Comparison of ENCODE assay signal across 7 cellular contexts in the genomic region with DNA sequence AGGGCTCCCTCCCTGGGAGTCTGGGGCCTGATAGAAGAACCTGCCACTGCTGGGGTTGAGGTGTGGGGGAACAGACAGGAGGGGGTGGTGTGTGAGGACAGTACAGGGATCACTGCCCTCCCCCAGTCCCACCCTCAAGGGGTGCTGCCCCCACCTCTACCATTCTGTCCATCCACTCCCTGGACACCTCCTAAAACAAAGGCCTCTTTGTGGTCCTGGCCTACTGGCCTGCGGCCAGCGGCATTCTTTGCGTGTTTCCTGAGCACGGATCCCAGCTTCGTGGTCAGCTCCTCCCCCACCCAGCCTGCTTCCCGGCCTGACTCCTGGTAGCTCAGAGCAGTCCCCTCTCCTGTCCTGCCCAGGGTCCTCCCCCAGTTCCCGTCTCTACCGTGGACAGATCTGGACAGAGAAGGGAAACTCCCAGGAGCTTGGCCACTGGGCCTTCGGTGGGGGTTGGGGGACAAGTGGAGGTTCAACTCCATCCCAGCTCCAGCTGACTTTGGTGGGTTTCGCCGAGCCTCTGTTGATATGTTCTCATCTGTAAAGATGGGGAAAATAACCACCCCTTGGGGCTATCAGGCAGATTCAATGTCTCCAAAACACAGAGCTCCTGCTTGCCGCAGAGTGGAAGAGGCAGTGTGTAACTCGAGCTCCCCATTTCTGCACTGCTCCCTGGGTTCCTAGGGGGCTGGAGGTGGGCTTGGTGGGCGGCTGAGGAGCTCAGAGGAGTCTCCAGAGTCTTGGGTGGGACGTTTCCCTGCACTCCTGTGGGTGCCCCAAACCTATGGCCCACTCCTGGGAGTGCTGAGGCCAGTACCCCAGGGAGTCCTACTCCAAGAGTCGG. TPM values are rescaled to one million over a fixed set of nuclear protein-coding genes. Genes with fewer than 3 reads are reported as not detected.
DNase-seq lines count a peak whose midpoint lies in the region; ATAC-seq and TF ChIP-seq lines count a peak whose summit lies in the region.

No MANE protein-coding gene starts in this region.

- H3K4me1 ChIP-seq in lung (ENCODE audit: control insufficient read depth in 2 of 2, insufficient read depth in 2 of 2, low read length in 2 of 2) (peaks cover 15 to 59% of the 10 kb centered on the region in 2 donors), upper lobe of right lung (peaks cover 90% of the 10 kb centered on the region)

- peak overlapping the region in 16 of 59 donors; percentile 1 to 32 (median 12) for H3K4me3 ChIP-seq in dorsolateral prefrontal cortex
- H3K4me3 ChIP-seq in lung = no peak overlapping the region
- no peak overlapping the region for H3K4me3 ChIP-seq in upper lobe of right lung

- no peak overlapping the region for H3K27ac Mint-ChIP-seq in activated CD4-positive, alpha-beta T cell treated with anti-CD3 and anti-CD28 coated beads for 36 hours

- H3K27me3 ChIP-seq in dorsolateral prefrontal cortex (no peaks in the 10 kb centered on the region), lung (ENCODE audit: control insufficient read depth, insufficient read depth) (no peaks in the 10 kb centered on the region), upper lobe of right lung (no peaks in the 10 kb centered on the region)

- H3K9me3 Mint-ChIP-seq in activated CD4-positive, alpha-beta T cell treated with anti-CD3 and anti-CD28 coated beads for 36 hours (ENCODE audit: low read depth) = no peaks in the 10 kb centered on the region

- H3K4me1 Mint-ChIP-seq in activated CD4-positive, alpha-beta T cell treated with anti-CD3 and anti-CD28 coated beads for 36 hours = peaks cover 8% of the 10 kb centered on the region

- DNase-seq in LoVo (ENCODE audit: low spot score) = peak; percentile 57
- peak in 3 of 10 donors; percentile 55 to 69 (median 66) for DNase-seq in dorsolateral prefrontal cortex
- peak; percentile 85 for DNase-seq in lung (ENCODE audit: low spot score)
- peak; percentile 90 for DNase-seq in upper lobe of right lung
- no peak for DNase-seq in T-helper 2 cell
- DNase-seq in activated CD4-positive, CD25-positive, alpha-beta regulatory T cell (lab: John Stamatoyannopoulos, UW) = no peak
- no peak for DNase-seq in activated CD4-positive, alpha-beta T cell treated with anti-CD3 and anti-CD28 coated beads for 36 hours

- TF ChIP-seq CTCF in dorsolateral prefrontal cortex (IDR thresholded peaks at IDR 0.05 in 54 of 56, conservative IDR thresholded peaks at IDR 0.05 in 2 of 56; ENCODE audit: low read depth in 1 of 56, partially characterized antibody in 56 of 56) (no peak), lung (IDR thresholded peaks at IDR 0.05; ENCODE audit: control extremely low read depth, extremely low read depth) (no peak), upper lobe of right lung (IDR thresholded peaks at IDR 0.05) (no peak)

- H3K36me3 ChIP-seq in lung (ENCODE audit: control insufficient read depth in 2 of 2, insufficient read depth in 2 of 2, low read length in 2 of 2) (no peaks in the 10 kb centered on the region), upper lobe of right lung (no peaks in the 10 kb centered on the region)

- no peaks in the 10 kb centered on the region for H3K36me3 Mint-ChIP-seq in activated CD4-positive, alpha-beta T cell treated with anti-CD3 and anti-CD28 coated beads for 36 hours (ENCODE audit: low read depth)

- WGBS in lung, 2 donors = 37 to 58% methylated on average over 16 of the region's 16 CpGs

- peak; percentile 42 for ATAC-seq in lung (ENCODE audit: insufficient read depth, low FRiP score)
- peak; percentile 47 for ATAC-seq in upper lobe of right lung
- no peak for ATAC-seq in activated CD4-positive, alpha-beta T cell treated with anti-CD3 and anti-CD28 coated beads for 36 hours

- H3K9me3 ChIP-seq in lung (ENCODE audit: control insufficient read depth in 2 of 2, insufficient read depth in 1 of 2, low read length in 1 of 2) = no peaks in the 10 kb centered on the region
- no peaks in the 10 kb centered on the region for H3K9me3 ChIP-seq in upper lobe of right lung

- intact Hi-C loops in dorsolateral prefrontal cortex (cut with DNase I) (loop anchor here in 1 of 2 donors (2.0 kb wide), 1 partner anchor 17 kb away; no protein-coding TSS in a partner anchor), upper lobe of right lung (cut with DNase I) (no loop called here)
- intact Hi-C loops in activated CD4-positive, alpha-beta T cell treated with anti-CD3 and anti-CD28 coated beads for 36 hours (cut with DNase I, micrococcal nuclease) = no loop called here

- H3K27me3 Mint-ChIP-seq in activated CD4-positive, alpha-beta T cell treated with anti-CD3 and anti-CD28 coated beads for 36 hours = peaks cover 5% of the 10 kb centered on the region

- CTCF ChIA-PET in activated CD4-positive, alpha-beta T cell treated with anti-CD3 and anti-CD28 coated beads for 36 hours (lab: Charles Lee) = interaction anchor here (0.7 to 2.2 kb wide), 3 partner anchors 7 to 76 kb away, joined by 3 to 9 read pairs (median 5); no protein-coding TSS in a partner anchor

- H3K4me3 Mint-ChIP-seq in activated CD4-positive, alpha-beta T cell treated with anti-CD3 and anti-CD28 coated beads for 36 hours = no peak overlapping the region

- POLR2A ChIA-PET in activated CD4-positive, alpha-beta T cell treated with anti-CD3 and anti-CD28 coated beads for 36 hours (lab: Charles Lee) = no interaction called here

- peak overlapping the region; percentile 66 to 100 (median 97) for H3K27ac ChIP-seq in dorsolateral prefrontal cortex
- H3K27ac ChIP-seq in lung (ENCODE audit: low read depth in 1 of 2, low read length in 1 of 2) = peak overlapping the region; percentile 89 to 98
- H3K27ac ChIP-seq in upper lobe of right lung = peak overlapping the region; percentile 88

RNA-seq across cellular contexts. Expression of gene LYL1, which starts 48.7 kb away (rescaled TPM):
- 10 to 100 TPM in 2 of 120 experiments, 1 to 10 TPM in 118; 1.0 to 11.8 (median 4.5) TPM for total RNA-seq in dorsolateral prefrontal cortex
- 10 to 100 TPM; 12.9 to 25.9 TPM for total RNA-seq in lung
- 10 to 100 TPM; 15.5 to 34.1 TPM for polyA plus RNA-seq in lung
- 21.8 TPM for total RNA-seq in upper lobe of right lung
- total RNA-seq in activated CD4-positive, alpha-beta T cell treated with anti-CD3 and anti-CD28 coated beads for 36 hours = 1 to 10 TPM; 2.0 to 2.5 TPM

RNA-seq across cellular contexts. Expression of gene NFIX, which starts 58.7 kb away (rescaled TPM):
- total RNA-seq in dorsolateral prefrontal cortex (100 to 1,000 TPM; 219 to 402 (median 309) TPM), lung (100 to 1,000 TPM; 129 to 190 TPM), upper lobe of right lung (168 TPM)
- 10 to 100 TPM; 26.0 to 50.5 TPM for polyA plus RNA-seq in lung
- total RNA-seq in activated CD4-positive, alpha-beta T cell treated with anti-CD3 and anti-CD28 coated beads for 36 hours = 1 to 10 TPM; 4.3 to 4.8 TPM

Comparison
In these comparisons a context has a peak if more than half of its experiments do, and no peak if none do; other contexts are left out.
1. DNase-seq: peak in LoVo (single experiment), lung (single experiment) and upper lobe of right lung (single experiment); none in T-helper 2 cell (0 of 5), activated CD4-positive, CD25-positive, alpha-beta regulatory T cell (0 of 4) and activated CD4-positive, alpha-beta T cell treated with anti-CD3 and anti-CD28 coated beads for 36 hours (single experiment).
2. RNA of gene NFIX, which starts 58.7 kb away (total RNA-seq): 219 to 402 TPM in dorsolateral prefrontal cortex, 129 to 190 TPM in lung and 168 TPM in upper lobe of right lung (single experiment); 4.3 to 4.8 TPM in activated CD4-positive, alpha-beta T cell treated with anti-CD3 and anti-CD28 coated beads for 36 hours; every median in the first group is over 10 times any median in the second.
3. Peak in every context shown above with its lines, with median percentiles within 50 percentile points of each other: H3K27ac ChIP-seq.